In the genomic region with DNA sequence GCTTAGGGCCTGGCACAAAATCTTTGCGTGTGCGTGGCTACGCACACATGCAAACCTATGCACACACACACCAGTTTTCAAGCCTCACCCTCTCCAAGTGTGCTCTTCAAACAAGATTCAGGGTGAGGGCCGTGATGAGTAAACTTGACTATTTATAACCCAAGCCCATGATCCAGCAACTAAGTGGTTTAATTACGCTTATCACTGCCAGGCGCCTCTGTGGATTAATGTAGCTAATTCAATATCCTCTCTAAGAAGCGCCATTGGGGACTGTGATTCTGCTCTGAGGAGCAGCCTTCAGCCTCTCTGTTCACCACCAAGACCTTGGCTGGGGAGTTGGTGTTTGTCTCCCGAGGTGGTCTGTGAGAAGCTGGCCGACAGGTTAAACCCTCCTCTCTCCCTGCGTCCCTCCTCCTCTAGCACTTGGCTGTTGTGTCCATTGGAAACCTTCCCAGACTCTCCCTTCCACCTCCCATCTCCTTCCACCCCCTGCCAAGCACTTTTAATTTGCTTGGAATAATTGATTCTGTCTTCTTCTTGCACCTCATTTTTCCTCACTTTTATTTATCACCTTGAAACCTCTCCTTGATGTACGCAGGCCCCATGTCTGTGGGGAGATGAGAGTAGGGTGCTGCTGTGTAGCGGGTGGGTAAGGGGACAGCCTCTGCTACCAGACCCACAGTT, we compare ENCODE assay signal across 26 cellular contexts.
A peak's percentile ranks its signal among the peaks of the same experiment; 100 is the strongest.
DNase-seq lines count a peak whose midpoint lies in the region; ATAC-seq, FAIRE-seq and TF ChIP-seq lines count a peak whose summit lies in the region.
"Had no signal": no experiment of that assay in that cellular context is flagged by ENCODE, and none has a peak within 500 bp of the region (broad histone marks: within the 10 kb centered on the region; RNA-seq: fewer than 3 reads in every experiment).

No MANE protein-coding gene starts in this region.

- DNase-seq in D721Med (ENCODE audit: insufficient read length, low spot score): peak; percentile 35
- peak; percentile 87 for DNase-seq in NCI-H1105 (lab: John Stamatoyannopoulos, UW)
- DNase-seq in NCI-H82 treated with DMSO at 0.1 percent for 48 hours (lab: John Stamatoyannopoulos, UW; ENCODE audit: unreplicated experiment): peak; percentile 86
- no peak for DNase-seq in left cardiac atrium
- no peak for DNase-seq in CD14-positive monocyte (ENCODE audit: low spot score)
- no peak for DNase-seq in kidney glomerular epithelial cell (lab: John Stamatoyannopoulos, UW)
- no peak for DNase-seq in putamen (ENCODE audit: low spot score)
- DNase-seq: activated B cell treated with CpG ODN at 0.5 μM for 24 hours; activated CD8-positive, alpha-beta T cell treated with anti-CD3 and anti-CD28 coated beads for 36 hours; activated naive CD4-positive, alpha-beta T cell treated with anti-CD3 and anti-CD28 coated beads, Interleukin-2, amount 50 U/mL, for 16 hours; activated T-cell treated with anti-CD3 and anti-CD28 coated beads, Interleukin-2, amount 50 U/mL, for 4 hours; Calu3; effector memory CD8-positive, alpha-beta T cell; GM23248; KBM-7; mesenchymal stem cell; MV-4-11; naive thymus-derived CD8-positive, alpha-beta T cell; pancreas; stimulated activated CD4-positive, alpha-beta T cell treated with anti-CD3 and anti-CD28 coated beads, Interleukin-1b, Interleukin-23, amount 100 ng/mL, for 48 hours; stimulated activated naive CD4-positive, alpha-beta T cell treated with Interleukin-2 at 50 U/mL for 16 hours had no signal

- TF ChIP-seq CTCF in D721Med (IDR thresholded peaks at IDR 0.05; ENCODE audit: insufficient read depth, missing control alignments): no peak
- TF ChIP-seq CTCF in CD14-positive monocyte (IDR thresholded peaks at IDR 0.05): no peak

- H3K9me3 Mint-ChIP-seq in CD14-positive monocyte: peaks cover 0 to 2% (median 0%) of the 10 kb centered on the region in 7 donors
- H3K9me3 Mint-ChIP-seq: activated B cell treated with CpG ODN at 0.5 μM for 24 hours; activated CD8-positive, alpha-beta T cell treated with anti-CD3 and anti-CD28 coated beads for 36 hours; activated T-cell treated with anti-CD3 and anti-CD28 coated beads, Interleukin-2, amount 50 U/mL, for 4 hours; effector memory CD8-positive, alpha-beta T cell; naive thymus-derived CD8-positive, alpha-beta T cell; T-helper 1 cell treated with Interleukin-12 subunit alpha and Interleukin-12 subunit beta and Interleukin-4 antibody, amounts not matched to agents 30 μg/mL and 1 μg/mL, for 36 hours; type B pancreatic cell had no signal

- no peak overlapping the region for H3K27ac Mint-ChIP-seq in CD14-positive monocyte
- H3K27ac Mint-ChIP-seq: activated B cell treated with CpG ODN at 0.5 μM for 24 hours; activated CD8-positive, alpha-beta T cell treated with anti-CD3 and anti-CD28 coated beads for 36 hours; effector memory CD8-positive, alpha-beta T cell; naive thymus-derived CD8-positive, alpha-beta T cell; T-helper 1 cell treated with Interleukin-12 subunit alpha and Interleukin-12 subunit beta and Interleukin-4 antibody, amounts not matched to agents 30 μg/mL and 1 μg/mL, for 36 hours; type B pancreatic cell had no signal

- intact Hi-C loops in left cardiac atrium (cut with DNase I) (no loop called here), CD14-positive monocyte (cut with micrococcal nuclease) (no loop called here)

- H3K27me3 Mint-ChIP-seq in CD14-positive monocyte (ENCODE audit: low read depth in 3 of 3): peaks cover 4 to 11% (median 7%) of the 10 kb centered on the region in 3 donors
- H3K27me3 Mint-ChIP-seq: activated CD8-positive, alpha-beta T cell treated with anti-CD3 and anti-CD28 coated beads for 36 hours had no signal

- FAIRE-seq in D721Med (lab: Jason Lieb, UNC): no peak
- FAIRE-seq: G401.6, islet of Langerhans, pancreas had no signal

- peak; percentile 89 to 91 for ATAC-seq in left cardiac atrium
- ATAC-seq in GM19328 (IDR thresholded peaks at IDR 0.05; ENCODE audit: unreplicated experiment): no peak
- ATAC-seq: activated CD8-positive, alpha-beta T cell treated with anti-CD3 and anti-CD28 coated beads for 36 hours; activated T-cell treated with anti-CD3 and anti-CD28 coated beads, Interleukin-2, amount 50 U/mL, for 4 hours; effector memory CD8-positive, alpha-beta T cell; naive thymus-derived CD8-positive, alpha-beta T cell; pancreas had no signal

- no peak overlapping the region for H3K4me3 Mint-ChIP-seq in CD14-positive monocyte
- H3K4me3 Mint-ChIP-seq: activated B cell treated with CpG ODN at 0.5 μM for 24 hours; activated CD8-positive, alpha-beta T cell treated with anti-CD3 and anti-CD28 coated beads for 36 hours; activated T-cell treated with anti-CD3 and anti-CD28 coated beads, Interleukin-2, amount 50 U/mL, for 4 hours; effector memory CD8-positive, alpha-beta T cell; naive thymus-derived CD8-positive, alpha-beta T cell; T-helper 1 cell treated with Interleukin-12 subunit alpha and Interleukin-12 subunit beta and Interleukin-4 antibody, amounts not matched to agents 30 μg/mL and 1 μg/mL, for 36 hours; type B pancreatic cell had no signal

- no peaks in the 10 kb centered on the region for H3K4me1 Mint-ChIP-seq in CD14-positive monocyte
- H3K4me1 Mint-ChIP-seq: activated B cell treated with CpG ODN at 0.5 μM for 24 hours had no signal

- H3K36me3 Mint-ChIP-seq in CD14-positive monocyte: no peaks in the 10 kb centered on the region
- H3K36me3 Mint-ChIP-seq: naive thymus-derived CD8-positive, alpha-beta T cell; type B pancreatic cell had no signal

Comparison
In these comparisons a context has a peak if more than half of its experiments do, and no peak if none do; other contexts are left out.
1. DNase-seq: peak in D721Med (single experiment), NCI-H1105 (single experiment) and NCI-H82 treated with DMSO at 0.1 percent for 48 hours (single experiment); none in left cardiac atrium (single experiment), CD14-positive monocyte (single experiment), kidney glomerular epithelial cell (single experiment) and putamen (single experiment).